Comparison of ENCODE assay signal across 10 cellular contexts in genomic region chr5:67373518-67373917, GRCh38.
"Had no signal": no experiment of that assay in that cellular context is flagged by ENCODE, and none has a peak within 500 bp of the region (broad histone marks: within the 10 kb centered on the region; RNA-seq: fewer than 3 reads in every experiment).

No MANE protein-coding gene starts in this region.

- H3K4me3 ChIP-seq: GM23248, K562 had no signal

- FAIRE-seq: H1, H54, K562 had no signal

- H3K27ac ChIP-seq: GM23248, HL-60 had no signal

- H3K9ac ChIP-seq: GM23248 had no signal

- DNase-seq: GM23248, H9, HCEC 1CT, HFFc6, IMR-90, KG1 had no signal

- ATAC-seq: K562 had no signal

- H2AFZ ChIP-seq: GM23248 had no signal
